11 cellular contexts compared by ENCODE assay signal in the genomic region with DNA sequence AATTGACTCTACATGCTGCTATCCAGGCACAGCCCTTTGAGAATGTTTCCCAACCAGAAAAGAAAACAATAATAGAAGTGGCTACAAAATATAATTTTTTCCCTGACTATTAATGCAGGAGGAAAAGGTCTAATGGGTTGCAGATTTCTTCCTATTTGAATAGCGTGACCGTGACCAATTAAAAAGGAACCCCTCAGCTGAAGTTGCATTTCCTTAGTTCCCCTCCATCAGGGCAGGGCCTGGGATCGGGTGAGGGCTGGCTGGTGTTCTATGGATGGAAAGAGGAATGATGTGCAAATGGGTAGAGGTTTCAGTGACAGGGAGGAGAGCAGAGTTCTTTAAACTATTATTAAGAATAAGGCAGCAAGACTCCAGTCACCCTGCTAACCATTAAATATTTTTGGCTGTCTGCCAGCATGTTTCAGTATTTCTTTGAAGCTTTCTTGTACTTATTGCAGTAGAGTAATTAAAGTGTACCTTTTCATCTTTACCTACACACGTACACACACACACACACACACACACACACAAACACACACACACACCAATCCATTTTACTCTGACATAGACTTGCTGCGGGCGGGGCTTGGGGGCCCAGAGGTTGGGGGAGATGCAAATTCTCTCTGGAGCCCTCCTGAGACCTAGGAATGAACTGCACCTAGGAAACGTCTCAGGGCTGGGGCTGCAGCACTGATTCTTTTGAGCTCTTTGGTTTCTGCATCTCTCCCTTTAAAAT.
A peak's percentile ranks its signal among the peaks of the same experiment; 100 is the strongest.
DNase-seq lines count a peak whose midpoint lies in the region.
"Had no signal": no experiment of that assay in that cellular context is flagged by ENCODE, and none has a peak within 500 bp of the region (broad histone marks: within the 10 kb centered on the region; RNA-seq: fewer than 3 reads in every experiment).

No MANE protein-coding gene starts in this region.

- intact Hi-C loops in activated naive CD4-positive, alpha-beta T cell treated with anti-CD3 and anti-CD28 coated beads for 36 hours (cut with micrococcal nuclease), result no loop called here

- H3K9me3 Mint-ChIP-seq in activated naive CD4-positive, alpha-beta T cell treated with anti-CD3 and anti-CD28 coated beads for 36 hours, result peaks cover 16% of the 10 kb centered on the region

- CTCF ChIA-PET in activated naive CD4-positive, alpha-beta T cell treated with anti-CD3 and anti-CD28 coated beads for 36 hours (lab: Charles Lee), result interaction anchor here (0.6 kb wide), 1 partner anchor 747 kb away, joined by 4 read pairs; no protein-coding TSS in a partner anchor

- H3K4me1 Mint-ChIP-seq in activated naive CD4-positive, alpha-beta T cell treated with anti-CD3 and anti-CD28 coated beads for 36 hours (ENCODE audit: low read depth), result no peaks in the 10 kb centered on the region
- H3K4me1 Mint-ChIP-seq: CD4-positive, CD25-positive, alpha-beta regulatory T cell had no signal

- DNase-seq in Daoy (ENCODE audit: low read depth) (peak; percentile 25), HuH-7 (ENCODE audit: low spot score) (peak; percentile 6), SW 1271 (lab: John Stamatoyannopoulos, UW) (peak; percentile 2 to 19), kidney tubule cell (ENCODE audit: low spot score) (peak; percentile 38), medulla oblongata (ENCODE audit: extremely low spot score) (no peak), OCI-M2 (lab: John Stamatoyannopoulos, UW; ENCODE audit: unreplicated experiment) (no peak)
- DNase-seq in stimulated activated CD8-positive, alpha-beta memory T cell treated with anti-CD3 and anti-CD28 coated beads, Interleukin-4, amount 100 ng/mL, for 48 hours, result no peak
- DNase-seq in activated naive CD4-positive, alpha-beta T cell treated with anti-CD3 and anti-CD28 coated beads for 36 hours, result no peak
- DNase-seq: brain microvascular endothelial cell; CD4-positive, CD25-positive, alpha-beta regulatory T cell; NCI-H1048 had no signal

- no peak overlapping the region for H3K4me3 Mint-ChIP-seq in activated naive CD4-positive, alpha-beta T cell treated with anti-CD3 and anti-CD28 coated beads for 36 hours
- H3K4me3 Mint-ChIP-seq: CD4-positive, CD25-positive, alpha-beta regulatory T cell had no signal

- H3K27ac Mint-ChIP-seq in activated naive CD4-positive, alpha-beta T cell treated with anti-CD3 and anti-CD28 coated beads for 36 hours, result no peak overlapping the region
- H3K27ac Mint-ChIP-seq: CD4-positive, CD25-positive, alpha-beta regulatory T cell had no signal

- no peaks in the 10 kb centered on the region for H3K27me3 Mint-ChIP-seq in activated naive CD4-positive, alpha-beta T cell treated with anti-CD3 and anti-CD28 coated beads for 36 hours (ENCODE audit: low read depth)
- H3K27me3 Mint-ChIP-seq: CD4-positive, CD25-positive, alpha-beta regulatory T cell had no signal

- H3K36me3 Mint-ChIP-seq in activated naive CD4-positive, alpha-beta T cell treated with anti-CD3 and anti-CD28 coated beads for 36 hours (ENCODE audit: low read depth), result peaks cover 2% of the 10 kb centered on the region
- H3K36me3 Mint-ChIP-seq: CD4-positive, CD25-positive, alpha-beta regulatory T cell had no signal

Comparison
In these comparisons a context has a peak if more than half of its experiments do, and no peak if none do; other contexts are left out.
1. DNase-seq: peak in Daoy (single experiment), HuH-7 (single experiment), SW 1271 (2 of 2) and kidney tubule cell (single experiment); none in stimulated activated CD8-positive, alpha-beta memory T cell treated with anti-CD3 and anti-CD28 coated beads, Interleukin-4, amount 100 ng/mL, for 48 hours (single experiment), medulla oblongata (single experiment), OCI-M2 (single experiment) and activated naive CD4-positive, alpha-beta T cell treated with anti-CD3 and anti-CD28 coated beads for 36 hours (single experiment).